Comparison of ENCODE assay signal across 8 cellular contexts in genomic region chr5:115840825-115841224, GRCh38. TPM values are rescaled to one million over a fixed set of nuclear protein-coding genes. Genes with fewer than 3 reads are reported as not detected.
DNase-seq lines count a peak whose midpoint lies in the region; ATAC-seq and TF ChIP-seq lines count a peak whose summit lies in the region.

No MANE protein-coding gene starts in this region.

- no peaks in the 10 kb centered on the region for H3K9me3 Mint-ChIP-seq in activated CD4-positive, alpha-beta T cell treated with anti-CD3 and anti-CD28 coated beads, Interleukin-2, amount 10 ng/mL, durations not matched to agents 24 days and 14 days
- no peaks in the 10 kb centered on the region for H3K9me3 Mint-ChIP-seq in activated naive CD8-positive, alpha-beta T cell treated with anti-CD3 and anti-CD28 coated beads, Interleukin-2, amount 10 ng/mL, durations not matched to agents 7 days and 5 days

- peaks cover 55% of the 10 kb centered on the region for H3K4me1 Mint-ChIP-seq in activated CD4-positive, alpha-beta T cell treated with anti-CD3 and anti-CD28 coated beads, Interleukin-2, amount 10 ng/mL, durations not matched to agents 24 days and 14 days
- H3K4me1 Mint-ChIP-seq in activated naive CD8-positive, alpha-beta T cell treated with anti-CD3 and anti-CD28 coated beads, Interleukin-2, amount 10 ng/mL, durations not matched to agents 7 days and 5 days = peaks cover 39% of the 10 kb centered on the region

- intact Hi-C loops in activated CD4-positive, alpha-beta T cell treated with anti-CD3 and anti-CD28 coated beads, Interleukin-2, amount 10 ng/mL, durations not matched to agents 24 days and 14 days (cut with micrococcal nuclease) = loop anchor here (1.0 to 10.0 kb wide), 8 partner anchors 215 to 666 kb away; partner anchors contain the start of genes CCDC112, COMMD10, FEM1C and TMED7

- H3K4me3 Mint-ChIP-seq in activated CD4-positive, alpha-beta T cell treated with anti-CD3 and anti-CD28 coated beads, Interleukin-2, amount 10 ng/mL, durations not matched to agents 24 days and 14 days = peak overlapping the region; percentile 98
- peak overlapping the region; percentile 96 for H3K4me3 Mint-ChIP-seq in activated naive CD8-positive, alpha-beta T cell treated with anti-CD3 and anti-CD28 coated beads, Interleukin-2, amount 10 ng/mL, durations not matched to agents 7 days and 5 days

- H3K27ac Mint-ChIP-seq in activated CD4-positive, alpha-beta T cell treated with anti-CD3 and anti-CD28 coated beads, Interleukin-2, amount 10 ng/mL, durations not matched to agents 24 days and 14 days = peak overlapping the region; percentile 100
- H3K27ac Mint-ChIP-seq in activated naive CD8-positive, alpha-beta T cell treated with anti-CD3 and anti-CD28 coated beads, Interleukin-2, amount 10 ng/mL, durations not matched to agents 7 days and 5 days = peak overlapping the region; percentile 99

- POLR2A ChIA-PET in activated naive CD8-positive, alpha-beta T cell treated with anti-CD3 and anti-CD28 coated beads, Interleukin-2, amount 10 ng/mL, durations not matched to agents 7 days and 5 days (lab: Charles Lee) = interaction anchor here (1.0 to 1.9 kb wide), 5 partner anchors 25 to 298 kb away, joined by 3 to 12 read pairs (median 8); partner anchors contain the start of genes CDO1, COMMD10 and TMED7

- no peaks in the 10 kb centered on the region for H3K27me3 ChIP-seq in layer of hippocampus (ENCODE audit: control insufficient read depth, insufficient read depth, low read length)
- H3K27me3 ChIP-seq in thoracic aorta (replicated peaks; ENCODE audit: insufficient read depth) = no peaks in the 10 kb centered on the region

- TF ChIP-seq CTCF in thoracic aorta (IDR thresholded peaks at IDR 0.05) (no peak), GM13976 (IDR thresholded peaks at IDR 0.05; ENCODE audit: borderline replicate concordance, control extremely low read depth, extremely low read depth, insufficient read depth, missing control alignments) (no peak)

- H3K9me3 ChIP-seq in thoracic aorta = no peaks in the 10 kb centered on the region

- peaks cover 12% of the 10 kb centered on the region for H3K36me3 ChIP-seq in thoracic aorta

- DNase-seq in activated CD4-positive, alpha-beta T cell treated with anti-CD3 and anti-CD28 coated beads, Interleukin-2, amount 10 ng/mL, durations not matched to agents 24 days and 14 days = no peak
- DNase-seq in activated CD4-positive, alpha-beta T cell treated with anti-CD3 and anti-CD28 coated beads for 1 hour = no peak
- DNase-seq in activated naive CD8-positive, alpha-beta T cell treated with anti-CD3 and anti-CD28 coated beads, Interleukin-2, amount 10 ng/mL, durations not matched to agents 7 days and 5 days = no peak
- DNase-seq in thoracic aorta (ENCODE audit: low spot score) = no peak
- no peak for DNase-seq in GM13976 (ENCODE audit: low spot score)
- DNase-seq in OCI-M2 (lab: John Stamatoyannopoulos, UW; ENCODE audit: unreplicated experiment) = no peak

- no peak for ATAC-seq in activated naive CD8-positive, alpha-beta T cell treated with anti-CD3 and anti-CD28 coated beads, Interleukin-2, amount 10 ng/mL, durations not matched to agents 7 days and 5 days (ENCODE audit: low read depth)
- ATAC-seq in thoracic aorta (ENCODE audit: insufficient number of reproducible peaks, low FRiP score, low read depth) = no peak
- no peak for ATAC-seq in GM19452 (IDR thresholded peaks at IDR 0.05; ENCODE audit: unreplicated experiment)

- H3K36me3 Mint-ChIP-seq in activated CD4-positive, alpha-beta T cell treated with anti-CD3 and anti-CD28 coated beads, Interleukin-2, amount 10 ng/mL, durations not matched to agents 24 days and 14 days (ENCODE audit: low read depth) = peaks cover 28% of the 10 kb centered on the region
- peaks cover 15% of the 10 kb centered on the region for H3K36me3 Mint-ChIP-seq in activated naive CD8-positive, alpha-beta T cell treated with anti-CD3 and anti-CD28 coated beads, Interleukin-2, amount 10 ng/mL, durations not matched to agents 7 days and 5 days

- H3K4me3 ChIP-seq in thoracic aorta = peak overlapping the region; percentile 92

- H3K27me3 Mint-ChIP-seq in activated CD4-positive, alpha-beta T cell treated with anti-CD3 and anti-CD28 coated beads, Interleukin-2, amount 10 ng/mL, durations not matched to agents 24 days and 14 days = peaks cover 9% of the 10 kb centered on the region
- no peaks in the 10 kb centered on the region for H3K27me3 Mint-ChIP-seq in activated naive CD8-positive, alpha-beta T cell treated with anti-CD3 and anti-CD28 coated beads, Interleukin-2, amount 10 ng/mL, durations not matched to agents 7 days and 5 days

- in situ Hi-C loops in GM13976 (cut with MboI; ENCODE audit: low sequenced_read_pairs, unreplicated experiment) = loop anchor here (25.0 kb wide), 2 partner anchors 221 to 529 kb away; no protein-coding TSS in a partner anchor

- peaks cover 34 to 64% of the 10 kb centered on the region in 2 donors for H3K4me1 ChIP-seq in thoracic aorta (ENCODE audit: control insufficient read depth in 1 of 2, low read depth in 2 of 2)

- H3K27ac ChIP-seq in layer of hippocampus (ENCODE audit: low read depth, low read length) (peak overlapping the region; percentile 91), thoracic aorta (peak overlapping the region; percentile 92 to 93)

RNA-seq across cellular contexts. Expression of gene ATG12, which starts 0.5 kb away (rescaled TPM):
- 31.7 and 37.0 TPM in 2 replicates for total RNA-seq in activated CD4-positive, alpha-beta T cell treated with anti-CD3 and anti-CD28 coated beads, Interleukin-2, amount 10 ng/mL, durations not matched to agents 24 days and 14 days
- 10 to 100 TPM; 46.5 to 48.9 TPM for total RNA-seq in activated naive CD8-positive, alpha-beta T cell treated with anti-CD3 and anti-CD28 coated beads, Interleukin-2, amount 10 ng/mL, durations not matched to agents 7 days and 5 days
- total RNA-seq in thoracic aorta = 10 to 100 TPM; 32.6 to 89.8 TPM

RNA-seq across cellular contexts. Expression of gene AP3S1, which starts 0.9 kb away (rescaled TPM):
- total RNA-seq in activated CD4-positive, alpha-beta T cell treated with anti-CD3 and anti-CD28 coated beads, Interleukin-2, amount 10 ng/mL, durations not matched to agents 24 days and 14 days = 64.6 and 72.8 TPM in 2 replicates
- 10 to 100 TPM; 82.6 to 83.3 TPM for total RNA-seq in activated naive CD8-positive, alpha-beta T cell treated with anti-CD3 and anti-CD28 coated beads, Interleukin-2, amount 10 ng/mL, durations not matched to agents 7 days and 5 days
- total RNA-seq in thoracic aorta = 10 to 100 TPM; 54.7 to 83.7 TPM

RNA-seq across cellular contexts. Expression of gene CDO1, which starts 24.4 kb away (rescaled TPM):
- 0.45 and 0.82 TPM in 2 replicates for total RNA-seq in activated CD4-positive, alpha-beta T cell treated with anti-CD3 and anti-CD28 coated beads, Interleukin-2, amount 10 ng/mL, durations not matched to agents 24 days and 14 days
- total RNA-seq in activated naive CD8-positive, alpha-beta T cell treated with anti-CD3 and anti-CD28 coated beads, Interleukin-2, amount 10 ng/mL, durations not matched to agents 7 days and 5 days = under 1 TPM; 0.36 to 0.54 TPM
- total RNA-seq in thoracic aorta = 100 to 1,000 TPM in 1 of 2 donors, 10 to 100 TPM in 1; 70.7 to 132 TPM

Comparison
In these comparisons a context has a peak if more than half of its experiments do, and no peak if none do; other contexts are left out.
1. RNA of gene CDO1, which starts 24.4 kb away (total RNA-seq): 70.7 to 132 TPM in thoracic aorta; 0.45 to 0.82 TPM in activated CD4-positive, alpha-beta T cell treated with anti-CD3 and anti-CD28 coated beads, Interleukin-2, amount 10 ng/mL, durations not matched to agents 24 days and 14 days and 0.36 to 0.54 TPM in activated naive CD8-positive, alpha-beta T cell treated with anti-CD3 and anti-CD28 coated beads, Interleukin-2, amount 10 ng/mL, durations not matched to agents 7 days and 5 days; every median in the first group is over 10 times any median in the second.